In genomic region chr7:65927489-65928448, GRCh38 we compare ENCODE assay signal across 26 cellular contexts. TPM values are rescaled to one million over a fixed set of nuclear protein-coding genes. Genes with fewer than 3 reads are reported as not detected.
DNase-seq lines count a peak whose midpoint lies in the region; ATAC-seq, FAIRE-seq and TF ChIP-seq lines count a peak whose summit lies in the region.
"Had no signal": no experiment of that assay in that cellular context is flagged by ENCODE, and none has a peak within 500 bp of the region (broad histone marks: within the 10 kb centered on the region; RNA-seq: fewer than 3 reads in every experiment).

No MANE protein-coding gene starts in this region.

- no peaks in the 10 kb centered on the region for H3K9me3 Mint-ChIP-seq in CD4-positive, alpha-beta T cell
- H3K9me3 Mint-ChIP-seq: activated B cell treated with CpG ODN at 0.5 μM for 24 hours; activated CD8-positive, alpha-beta T cell treated with anti-CD3 and anti-CD28 coated beads for 36 hours; activated naive CD4-positive, alpha-beta T cell treated with anti-CD3 and anti-CD28 coated beads, Interleukin-2, amount 10 ng/mL, durations not matched to agents 7 days and 5 days; activated T-cell treated with anti-CD3 and anti-CD28 coated beads, Interleukin-2, amount 50 U/mL, for 4 hours; stimulated activated naive B cell treated with anti-CD40 and anti-IgM and Interleukin-4, amounts not matched to agents 10 μg/mL and 1 μg/mL and 100 μg/mL, for 72 hours had no signal

- no peak for ATAC-seq in CD4-positive, alpha-beta T cell (ENCODE audit: poor library complexity)
- ATAC-seq: activated CD8-positive, alpha-beta T cell treated with anti-CD3 and anti-CD28 coated beads for 36 hours; activated T-cell treated with anti-CD3 and anti-CD28 coated beads, Interleukin-2, amount 50 U/mL, for 4 hours; sciatic nerve; stimulated activated naive B cell treated with anti-CD40 and anti-IgM and Interleukin-4, amounts not matched to agents 10 μg/mL and 1 μg/mL and 100 μg/mL, for 72 hours had no signal

- no peaks in the 10 kb centered on the region for H3K9me2 ChIP-seq in Karpas-422 (replicated peaks; ENCODE audit: insufficient read depth, low read length)

- peaks cover 9% of the 10 kb centered on the region for H3K4me1 ChIP-seq in Karpas-422 (ENCODE audit: low read length)
- H3K4me1 ChIP-seq in small intestine (ENCODE audit: control insufficient read depth in 2 of 2, insufficient read depth in 1 of 2, low read depth in 1 of 2, low read length in 1 of 2): no peaks in the 10 kb centered on the region
- no peaks in the 10 kb centered on the region for H3K4me1 ChIP-seq in osteoblast (ENCODE audit: insufficient read depth, low read length)
- H3K4me1 ChIP-seq: ascending aorta, BLaER1, thyroid gland had no signal

- H3K27me3 ChIP-seq in Karpas-422 (ENCODE audit: low read length): no peaks in the 10 kb centered on the region
- H3K27me3 ChIP-seq in small intestine (ENCODE audit: control insufficient read depth in 2 of 2, insufficient read depth in 2 of 2, low read length in 2 of 2): no peaks in the 10 kb centered on the region
- no peaks in the 10 kb centered on the region for H3K27me3 ChIP-seq in CD4-positive, alpha-beta T cell (ENCODE audit: control insufficient read depth, insufficient read depth, low read length)
- H3K27me3 ChIP-seq in osteoblast (ENCODE audit: insufficient read depth, low read length): no peaks in the 10 kb centered on the region
- H3K27me3 ChIP-seq: ascending aorta, BLaER1, esophagus muscularis mucosa, ovary, thyroid gland had no signal

- no peak for FAIRE-seq in small intestine (lab: Jason Lieb, UNC)

- POLR2A ChIA-PET in CD4-positive, alpha-beta T cell (lab: Charles Lee): no interaction called here

- no peaks in the 10 kb centered on the region for H3K27me3 Mint-ChIP-seq in CD4-positive, alpha-beta T cell
- H3K27me3 Mint-ChIP-seq: activated B cell treated with CpG ODN at 0.5 μM for 24 hours; activated CD8-positive, alpha-beta T cell treated with anti-CD3 and anti-CD28 coated beads for 36 hours; activated naive CD4-positive, alpha-beta T cell treated with anti-CD3 and anti-CD28 coated beads, Interleukin-2, amount 10 ng/mL, durations not matched to agents 7 days and 5 days; stimulated activated naive B cell treated with anti-CD40 and anti-IgM and Interleukin-4, amounts not matched to agents 10 μg/mL and 1 μg/mL and 100 μg/mL, for 72 hours had no signal

- H3K4me2 ChIP-seq in Karpas-422 (ENCODE audit: low read depth, low read length, poor library complexity, severe bottlenecking) (no peak overlapping the region), osteoblast (ENCODE audit: insufficient read depth, low read length) (no peak overlapping the region)
- H3K4me2 ChIP-seq: BLaER1 had no signal

- no peak overlapping the region for H3K9ac ChIP-seq in Karpas-422 (ENCODE audit: low read length)
- H3K9ac ChIP-seq: BLaER1 had no signal

- no peaks in the 10 kb centered on the region for H3K9me3 ChIP-seq in Karpas-422 (ENCODE audit: low read length)
- no peaks in the 10 kb centered on the region for H3K9me3 ChIP-seq in small intestine (ENCODE audit: control insufficient read depth, low read depth)
- H3K9me3 ChIP-seq in CD4-positive, alpha-beta T cell (ENCODE audit: control insufficient read depth, low read length): no peaks in the 10 kb centered on the region
- H3K9me3 ChIP-seq in osteoblast (ENCODE audit: low read depth, low read length): no peaks in the 10 kb centered on the region
- H3K9me3 ChIP-seq: ascending aorta, BLaER1, esophagus muscularis mucosa, ovary, thyroid gland had no signal

- TF ChIP-seq CTCF in fibroblast of villous mesenchyme (IDR thresholded peaks at IDR 0.05; ENCODE audit: insufficient read depth, low read depth, low read length) (no peak), osteoblast (IDR thresholded peaks at IDR 0.05; ENCODE audit: extremely low read depth, low read depth, low read length) (no peak)
- TF ChIP-seq CTCF in CD4-positive, alpha-beta T cell (IDR thresholded peaks at IDR 0.05): no peak

- H3K36me3 ChIP-seq in Karpas-422 (ENCODE audit: insufficient read depth, low read length): 0 out of 2 replicates have a peak, but pooled peaks cover 8% of the 10 kb centered on the region
- H3K36me3 ChIP-seq in small intestine (ENCODE audit: control insufficient read depth in 2 of 2, insufficient read depth in 2 of 2, low read length in 2 of 2): no peaks in the 10 kb centered on the region
- H3K36me3 ChIP-seq in osteoblast (ENCODE audit: insufficient read depth, low read length): no peaks in the 10 kb centered on the region
- H3K36me3 ChIP-seq: ascending aorta, esophagus muscularis mucosa, ovary, thyroid gland had no signal

- H3K27ac Mint-ChIP-seq in CD4-positive, alpha-beta T cell: no peak overlapping the region
- H3K27ac Mint-ChIP-seq: activated B cell treated with CpG ODN at 0.5 μM for 24 hours; activated CD8-positive, alpha-beta T cell treated with anti-CD3 and anti-CD28 coated beads for 36 hours; activated naive CD4-positive, alpha-beta T cell treated with anti-CD3 and anti-CD28 coated beads, Interleukin-2, amount 10 ng/mL, durations not matched to agents 7 days and 5 days; stimulated activated naive B cell treated with anti-CD40 and anti-IgM and Interleukin-4, amounts not matched to agents 10 μg/mL and 1 μg/mL and 100 μg/mL, for 72 hours had no signal

- no peak overlapping the region for H3K4me3 Mint-ChIP-seq in CD4-positive, alpha-beta T cell
- H3K4me3 Mint-ChIP-seq: activated B cell treated with CpG ODN at 0.5 μM for 24 hours; activated CD8-positive, alpha-beta T cell treated with anti-CD3 and anti-CD28 coated beads for 36 hours; activated naive CD4-positive, alpha-beta T cell treated with anti-CD3 and anti-CD28 coated beads, Interleukin-2, amount 10 ng/mL, durations not matched to agents 7 days and 5 days; activated T-cell treated with anti-CD3 and anti-CD28 coated beads, Interleukin-2, amount 50 U/mL, for 4 hours; stimulated activated naive B cell treated with anti-CD40 and anti-IgM and Interleukin-4, amounts not matched to agents 10 μg/mL and 1 μg/mL and 100 μg/mL, for 72 hours had no signal

- H3K27ac ChIP-seq in Karpas-422 (ENCODE audit: low read length): no peak overlapping the region
- no peak overlapping the region for H3K27ac ChIP-seq in small intestine (ENCODE audit: low read depth in 1 of 2, low read length in 1 of 2)
- no peak overlapping the region for H3K27ac ChIP-seq in CD4-positive, alpha-beta T cell (ENCODE audit: low read depth, low read length)
- H3K27ac ChIP-seq in osteoblast (ENCODE audit: low read depth, low read length): no peak overlapping the region
- H3K27ac ChIP-seq: 22Rv1, ascending aorta, BLaER1, esophagus muscularis mucosa, ovary, thyroid gland had no signal

- peaks cover 29% of the 10 kb centered on the region for H3K4me1 Mint-ChIP-seq in CD4-positive, alpha-beta T cell (ENCODE audit: low read depth)
- H3K4me1 Mint-ChIP-seq: activated naive CD4-positive, alpha-beta T cell treated with anti-CD3 and anti-CD28 coated beads, Interleukin-2, amount 10 ng/mL, durations not matched to agents 7 days and 5 days had no signal

- H3K4me3 ChIP-seq in Karpas-422 (ENCODE audit: low read length) (no peak overlapping the region), fibroblast of villous mesenchyme (ENCODE audit: low read depth, low read length) (no peak overlapping the region), small intestine (ENCODE audit: low read depth in 1 of 2, low read length in 2 of 2) (no peak overlapping the region), osteoblast (ENCODE audit: insufficient read depth, low read length) (no peak overlapping the region)
- H3K4me3 ChIP-seq: ascending aorta, BLaER1, esophagus muscularis mucosa, ovary, thyroid gland had no signal

- H3K79me2 ChIP-seq in Karpas-422 (ENCODE audit: low read length) (peaks cover 96% of the 10 kb centered on the region), osteoblast (ENCODE audit: insufficient read depth, low read length) (peaks cover 79% of the 10 kb centered on the region)

- CTCF ChIA-PET in CD4-positive, alpha-beta T cell (lab: Charles Lee): no interaction called here

- no peak overlapping the region for H2AFZ ChIP-seq in Karpas-422 (ENCODE audit: low read length)
- H2AFZ ChIP-seq in osteoblast (ENCODE audit: low read length): no peak overlapping the region

- DNase-seq in DMS 273 (lab: John Stamatoyannopoulos, UW; ENCODE audit: unreplicated experiment) (peak; percentile 17), DMS 273 treated with DMSO at 0.1 percent for 48 hours (lab: John Stamatoyannopoulos, UW) (no peak), Karpas-422 (peak; percentile 45), fibroblast of villous mesenchyme (ENCODE audit: low read depth) (peak; percentile 72), small intestine (peak; percentile 70), NCI-H2196 treated with DMSO at 0.1 percent for 48 hours (lab: John Stamatoyannopoulos, UW; ENCODE audit: unreplicated experiment) (no peak), osteoblast (ENCODE audit: insufficient read length, low spot score, missing footprints) (no peak)
- no peak for DNase-seq in CD4-positive, alpha-beta T cell
- DNase-seq: activated B cell treated with CpG ODN at 0.5 μM for 24 hours; activated CD8-positive, alpha-beta T cell treated with anti-CD3 and anti-CD28 coated beads for 36 hours; activated naive CD4-positive, alpha-beta T cell treated with anti-CD3 and anti-CD28 coated beads, Interleukin-2, amount 10 ng/mL, durations not matched to agents 7 days and 5 days; activated T-cell treated with anti-CD3 and anti-CD28 coated beads, Interleukin-2, amount 50 U/mL, for 4 hours; cerebellar nuclear complex; DMS53; effector CD8-positive, alpha-beta T cell; NCI-H1105 treated with DMSO at 0.1 percent for 48 hours; NCI-H526; ovary; SHP77 treated with DMSO at 0.1 percent for 48 hours; stimulated activated naive B cell treated with anti-CD40 and anti-IgM and Interleukin-4, amounts not matched to agents 10 μg/mL and 1 μg/mL and 100 μg/mL, for 72 hours; thyroid gland had no signal

- H4K20me1 ChIP-seq in Karpas-422 (ENCODE audit: insufficient read depth, low read depth, low read length) (no peaks in the 10 kb centered on the region), osteoblast (ENCODE audit: insufficient read depth, low read length) (peaks cover 34% of the 10 kb centered on the region)

- peaks cover 5% of the 10 kb centered on the region for H3K36me3 Mint-ChIP-seq in CD4-positive, alpha-beta T cell (ENCODE audit: low read depth)

- intact Hi-C loops in CD4-positive, alpha-beta T cell (cut with DNase I, micrococcal nuclease): no loop called here

- 17 to 61% (median 33%) methylated on average over 6 of the region's 6 CpGs for WGBS in small intestine, 3 donors

RNA-seq across cellular contexts. Expression of gene GUSB, which starts 54.2 kb away (rescaled TPM):
- 33.0 and 33.7 TPM in 2 replicates for total RNA-seq in Karpas-422 (2014; rRNA removed; shearing (Covaris generic); ENCODE audit: low replicate concordance)
- total RNA-seq in fibroblast of villous mesenchyme: 13.0 and 22.9 TPM in 2 replicates
- 10 to 100 TPM; 40.0 to 53.9 (median 42.4) TPM for polyA plus RNA-seq in small intestine
- 10 to 100 TPM; 42.9 to 49.7 TPM for total RNA-seq in CD4-positive, alpha-beta T cell
- 25.3 and 32.6 TPM in 2 replicates for total RNA-seq in osteoblast

RNA-seq across cellular contexts. Expression of gene VKORC1L1, which starts 54.9 kb away (rescaled TPM):
- total RNA-seq in Karpas-422 (2014; rRNA removed; shearing (Covaris generic); ENCODE audit: low replicate concordance): 7.9 and 23.6 TPM in 2 replicates
- 13.9 and 19.9 TPM in 2 replicates for total RNA-seq in fibroblast of villous mesenchyme
- polyA plus RNA-seq in small intestine: 10 to 100 TPM in 1 of 3 donors, 1 to 10 TPM in 2; 6.0 to 12.6 (median 7.8) TPM
- total RNA-seq in CD4-positive, alpha-beta T cell: 1 to 10 TPM; 1.9 to 3.0 TPM
- 18.5 and 21.2 TPM in 2 replicates for total RNA-seq in osteoblast

Comparison
In these comparisons a context has a peak if more than half of its experiments do, and no peak if none do; other contexts are left out.
1. DNase-seq: peak in DMS 273 (single experiment), Karpas-422 (single experiment), fibroblast of villous mesenchyme (single experiment) and small intestine (single experiment); none in DMS 273 treated with DMSO at 0.1 percent for 48 hours (single experiment), NCI-H2196 treated with DMSO at 0.1 percent for 48 hours (single experiment), CD4-positive, alpha-beta T cell (0 of 10) and osteoblast (single experiment).